ENCODE assay signal across 23 cellular contexts in the genomic region with DNA sequence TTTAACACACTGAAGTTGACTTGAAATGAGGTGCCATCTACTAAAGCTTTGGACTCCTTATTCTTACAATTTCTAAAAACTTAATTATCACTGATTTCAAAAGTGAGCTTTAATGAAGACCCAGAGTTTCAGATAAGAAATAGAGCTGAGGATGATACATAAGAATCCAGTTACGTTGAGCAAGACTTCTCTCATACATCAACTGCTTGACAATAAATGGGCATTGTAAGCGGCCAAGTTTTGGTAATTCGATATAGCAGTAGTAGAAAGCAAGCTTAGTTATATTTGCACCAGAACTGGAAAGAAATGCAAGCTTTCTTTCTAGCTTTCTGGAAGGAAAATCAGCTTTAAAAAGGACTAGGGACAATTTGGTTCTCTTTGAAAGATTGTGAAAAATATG.
"Had no signal": no experiment of that assay in that cellular context is flagged by ENCODE, and none has a peak within 500 bp of the region (broad histone marks: within the 10 kb centered on the region; RNA-seq: fewer than 3 reads in every experiment).

No MANE protein-coding gene starts in this region.

- H3K36me3 Mint-ChIP-seq: activated CD4-positive, alpha-beta memory T cell treated with anti-CD3 and anti-CD28 coated beads for 36 hours; activated naive CD8-positive, alpha-beta T cell; mesothelial cell of epicardium; stimulated activated effector memory CD8-positive, alpha-beta T cell treated with anti-CD3 and anti-CD28 coated beads, Interleukin-12 subunit alpha, Interleukin-12 subunit beta, amount 100 ng/mL, for 72 hours had no signal

- H3K27me3 Mint-ChIP-seq: activated B cell treated with CpG ODN at 0.5 μM for 24 hours; activated CD4-positive, alpha-beta memory T cell treated with anti-CD3 and anti-CD28 coated beads for 36 hours; activated naive CD8-positive, alpha-beta T cell; dendritic cell treated with granulocyte-macrophage colony-stimulating factor and Interleukin-4, amounts not matched to agents 40 ng/mL and 50 ng/mL, for 4 days; progenitor cell of endocrine pancreas had no signal

- H3K9me3 ChIP-seq: stomach had no signal

- H3K4me1 ChIP-seq: foreskin keratinocyte, stomach had no signal

- H3K27me3 ChIP-seq: foreskin keratinocyte, stomach had no signal

- H3K4me3 ChIP-seq: lung, stomach had no signal

- H3K27ac ChIP-seq: foreskin keratinocyte, stomach had no signal

- ATAC-seq: esophagus mucosa; foreskin keratinocyte; left lobe of liver; right cardiac atrium; stimulated activated effector memory CD8-positive, alpha-beta T cell treated with anti-CD3 and anti-CD28 coated beads, Interleukin-12 subunit alpha, Interleukin-12 subunit beta, amount 100 ng/mL, for 72 hours had no signal

- H3K9me3 Mint-ChIP-seq: activated B cell treated with CpG ODN at 0.5 μM for 24 hours; activated CD4-positive, alpha-beta memory T cell treated with anti-CD3 and anti-CD28 coated beads for 36 hours; dendritic cell treated with granulocyte-macrophage colony-stimulating factor and Interleukin-4, amounts not matched to agents 40 ng/mL and 50 ng/mL, for 4 days; mesothelial cell of epicardium; nephron progenitor cell had no signal

- H3K4me3 Mint-ChIP-seq: activated B cell treated with CpG ODN at 0.5 μM for 24 hours; activated CD4-positive, alpha-beta memory T cell treated with anti-CD3 and anti-CD28 coated beads for 36 hours; activated naive CD8-positive, alpha-beta T cell; activated T-helper 1 cell treated with anti-CD3 and anti-CD28 coated beads, Interleukin-12 subunit alpha, Interleukin-12 subunit beta, Interleukin-2, Interleukin-4 antibody, amounts not matched to agents 30 ng/mL and 10 ng/mL and 1 ng/mL, durations not matched to agents 14 hours and 24 hours and 36 hours; dendritic cell treated with granulocyte-macrophage colony-stimulating factor and Interleukin-4, amounts not matched to agents 40 ng/mL and 50 ng/mL, for 4 days; mesothelial cell of epicardium; nephron progenitor cell; stimulated activated effector memory CD8-positive, alpha-beta T cell treated with anti-CD3 and anti-CD28 coated beads, Interleukin-12 subunit alpha, Interleukin-12 subunit beta, amount 100 ng/mL, for 72 hours had no signal

- H3K36me3 ChIP-seq: stomach had no signal

- H3K27ac Mint-ChIP-seq: activated B cell treated with CpG ODN at 0.5 μM for 24 hours; activated CD4-positive, alpha-beta memory T cell treated with anti-CD3 and anti-CD28 coated beads for 36 hours; activated naive CD8-positive, alpha-beta T cell; activated T-helper 1 cell treated with anti-CD3 and anti-CD28 coated beads, Interleukin-12 subunit alpha, Interleukin-12 subunit beta, Interleukin-2, Interleukin-4 antibody, amounts not matched to agents 30 ng/mL and 10 ng/mL and 1 ng/mL, durations not matched to agents 14 hours and 24 hours and 36 hours; dendritic cell treated with granulocyte-macrophage colony-stimulating factor and Interleukin-4, amounts not matched to agents 40 ng/mL and 50 ng/mL, for 4 days; mesothelial cell of epicardium; nephron progenitor cell; progenitor cell of endocrine pancreas; stimulated activated effector memory CD8-positive, alpha-beta T cell treated with anti-CD3 and anti-CD28 coated beads, Interleukin-12 subunit alpha, Interleukin-12 subunit beta, amount 100 ng/mL, for 72 hours had no signal

- DNase-seq: activated B cell treated with CpG ODN at 0.5 μM for 24 hours; activated CD4-positive, alpha-beta memory T cell treated with anti-CD3 and anti-CD28 coated beads for 36 hours; activated CD4-positive, alpha-beta T cell treated with anti-CD3 and anti-CD28 coated beads for 4 hours; activated gamma-delta T cell treated with Interleukin-2 at 50 U/mL for 16 hours; activated T-cell treated with anti-CD3 and anti-CD28 coated beads for 4 hours; amniotic stem cell; effector CD8-positive, alpha-beta T cell; foreskin keratinocyte; nephron progenitor cell; right cardiac atrium; stimulated activated CD4-positive, alpha-beta T cell treated with anti-CD3 and anti-CD28 coated beads, Interleukin-4, amount 100 ng/mL, for 24 hours; stomach; T-helper 9 cell; trophoblast cell had no signal

- H3K4me1 Mint-ChIP-seq: activated B cell treated with CpG ODN at 0.5 μM for 24 hours; mesothelial cell of epicardium; nephron progenitor cell; stimulated activated effector memory CD8-positive, alpha-beta T cell treated with anti-CD3 and anti-CD28 coated beads, Interleukin-12 subunit alpha, Interleukin-12 subunit beta, amount 100 ng/mL, for 72 hours had no signal
